In the genomic region with DNA sequence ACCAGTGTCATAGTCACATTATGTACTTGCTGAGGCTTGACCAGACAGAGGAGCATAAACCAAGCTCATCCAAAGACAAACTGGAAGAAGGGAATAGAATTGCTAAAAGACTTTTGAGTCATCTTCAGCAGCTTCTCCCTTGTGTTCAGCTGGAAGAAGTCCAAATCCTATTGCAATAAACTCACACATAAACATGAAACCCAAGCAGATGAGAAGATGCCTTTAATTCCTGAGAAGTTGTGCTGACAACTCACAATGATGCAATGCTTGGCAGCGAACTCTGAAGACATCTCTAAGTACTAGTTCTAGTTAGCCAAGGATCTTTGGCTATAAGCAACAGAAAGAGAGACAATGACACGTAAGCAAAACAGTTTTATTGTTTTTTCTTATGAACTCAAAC, we compare ENCODE assay signal across 16 cellular contexts.
A peak's percentile ranks its signal among the peaks of the same experiment; 100 is the strongest.
DNase-seq lines count a peak whose midpoint lies in the region; ATAC-seq and TF ChIP-seq lines count a peak whose summit lies in the region.
"Had no signal": no experiment of that assay in that cellular context is flagged by ENCODE, and none has a peak within 500 bp of the region (broad histone marks: within the 10 kb centered on the region; RNA-seq: fewer than 3 reads in every experiment).

No MANE protein-coding gene starts in this region.

- H3K36me3 ChIP-seq in MG63 = no peaks in the 10 kb centered on the region
- H3K36me3 ChIP-seq: BLaER1 treated with 17β-estradiol and CSF1 and Interleukin-3, amounts not matched to agents 10 nM and 100 nM had no signal

- no peaks in the 10 kb centered on the region for H3K4me1 Mint-ChIP-seq in CD4-positive, alpha-beta T cell (ENCODE audit: low read depth)

- H3K36me3 Mint-ChIP-seq in CD4-positive, alpha-beta T cell (ENCODE audit: low read depth) = no peaks in the 10 kb centered on the region

- no peak overlapping the region for H3K27ac ChIP-seq in epithelial cell of prostate
- H3K27ac ChIP-seq in CD4-positive, alpha-beta T cell (ENCODE audit: low read depth, low read length) = no peak overlapping the region
- H3K27ac ChIP-seq: BLaER1 treated with 17β-estradiol and CSF1 and Interleukin-3, amounts not matched to agents 10 nM and 100 nM had no signal

- TF ChIP-seq CTCF in AG09309 (IDR thresholded peaks at IDR 0.05; ENCODE audit: control insufficient read depth, insufficient read depth, low read depth, low read length, missing control alignments) = no peak
- no peak for TF ChIP-seq CTCF in CD4-positive, alpha-beta T cell (IDR thresholded peaks at IDR 0.05)

- H3K9me3 ChIP-seq in MG63 = peaks cover 10% of the 10 kb centered on the region
- no peaks in the 10 kb centered on the region for H3K9me3 ChIP-seq in CD4-positive, alpha-beta T cell (ENCODE audit: control insufficient read depth, low read length)

- POLR2A ChIA-PET in CD4-positive, alpha-beta T cell (lab: Charles Lee) = no interaction called here

- H3K27ac Mint-ChIP-seq in CD4-positive, alpha-beta T cell = no peak overlapping the region

- H3K9me3 Mint-ChIP-seq in CD4-positive, alpha-beta T cell = peaks cover 10% of the 10 kb centered on the region

- CTCF ChIA-PET in CD4-positive, alpha-beta T cell (lab: Charles Lee) = no interaction called here

- H3K4me3 Mint-ChIP-seq in CD4-positive, alpha-beta T cell = no peak overlapping the region

- ATAC-seq in GM21529 (IDR thresholded peaks at IDR 0.05; ENCODE audit: unreplicated experiment) = no peak
- ATAC-seq in CD4-positive, alpha-beta T cell (ENCODE audit: poor library complexity) = no peak
- ATAC-seq in HG03175 (IDR thresholded peaks at IDR 0.05; ENCODE audit: unreplicated experiment) = no peak
- no peak for ATAC-seq in HG03442 (IDR thresholded peaks at IDR 0.05; ENCODE audit: unreplicated experiment)

- no peaks in the 10 kb centered on the region for H3K27me3 ChIP-seq in MG63
- no peaks in the 10 kb centered on the region for H3K27me3 ChIP-seq in CD4-positive, alpha-beta T cell (ENCODE audit: control insufficient read depth, insufficient read depth, low read length)
- H3K27me3 ChIP-seq: BLaER1 treated with 17β-estradiol and CSF1 and Interleukin-3, amounts not matched to agents 10 nM and 100 nM had no signal

- DNase-seq in AG09309 (ENCODE audit: low read depth) = peak; percentile 78
- DNase-seq in MG63 = peak; percentile 96
- DNase-seq in epithelial cell of prostate (ENCODE audit: low read depth, low spot score) = peak; percentile 54
- peak; percentile 77 for DNase-seq in myocyte (ENCODE audit: low read depth)
- no peak for DNase-seq in CD4-positive, alpha-beta T cell
- DNase-seq: activated T-cell treated with anti-CD3 and anti-CD28 coated beads, Interleukin-2, amount 50 U/mL, for 48 hours; effector memory CD4-positive, alpha-beta T cell; GF-D8; KG1; NCI-H2081 treated with DMSO at 0.1 percent for 48 hours; stimulated activated CD4-positive, alpha-beta T cell treated with anti-CD3 and anti-CD28 coated beads, Interleukin-4, amount 100 ng/mL, for 24 hours; stimulated activated naive CD4-positive, alpha-beta T cell had no signal

- H3K4me3 ChIP-seq in AG09309 (ENCODE audit: control insufficient read depth, low read depth, low read length) = no peak overlapping the region
- no peak overlapping the region for H3K4me3 ChIP-seq in MG63
- H3K4me3 ChIP-seq: BLaER1 treated with 17β-estradiol and CSF1 and Interleukin-3, amounts not matched to agents 10 nM and 100 nM had no signal

- no peaks in the 10 kb centered on the region for H3K27me3 Mint-ChIP-seq in CD4-positive, alpha-beta T cell

- intact Hi-C loops in CD4-positive, alpha-beta T cell (cut with DNase I, micrococcal nuclease) = no loop called here

Comparison
In these comparisons a context has a peak if more than half of its experiments do, and no peak if none do; other contexts are left out.
1. DNase-seq: peak in AG09309 (single experiment), MG63 (single experiment), epithelial cell of prostate (single experiment) and myocyte (single experiment); none in CD4-positive, alpha-beta T cell (0 of 10).